In the genomic region with DNA sequence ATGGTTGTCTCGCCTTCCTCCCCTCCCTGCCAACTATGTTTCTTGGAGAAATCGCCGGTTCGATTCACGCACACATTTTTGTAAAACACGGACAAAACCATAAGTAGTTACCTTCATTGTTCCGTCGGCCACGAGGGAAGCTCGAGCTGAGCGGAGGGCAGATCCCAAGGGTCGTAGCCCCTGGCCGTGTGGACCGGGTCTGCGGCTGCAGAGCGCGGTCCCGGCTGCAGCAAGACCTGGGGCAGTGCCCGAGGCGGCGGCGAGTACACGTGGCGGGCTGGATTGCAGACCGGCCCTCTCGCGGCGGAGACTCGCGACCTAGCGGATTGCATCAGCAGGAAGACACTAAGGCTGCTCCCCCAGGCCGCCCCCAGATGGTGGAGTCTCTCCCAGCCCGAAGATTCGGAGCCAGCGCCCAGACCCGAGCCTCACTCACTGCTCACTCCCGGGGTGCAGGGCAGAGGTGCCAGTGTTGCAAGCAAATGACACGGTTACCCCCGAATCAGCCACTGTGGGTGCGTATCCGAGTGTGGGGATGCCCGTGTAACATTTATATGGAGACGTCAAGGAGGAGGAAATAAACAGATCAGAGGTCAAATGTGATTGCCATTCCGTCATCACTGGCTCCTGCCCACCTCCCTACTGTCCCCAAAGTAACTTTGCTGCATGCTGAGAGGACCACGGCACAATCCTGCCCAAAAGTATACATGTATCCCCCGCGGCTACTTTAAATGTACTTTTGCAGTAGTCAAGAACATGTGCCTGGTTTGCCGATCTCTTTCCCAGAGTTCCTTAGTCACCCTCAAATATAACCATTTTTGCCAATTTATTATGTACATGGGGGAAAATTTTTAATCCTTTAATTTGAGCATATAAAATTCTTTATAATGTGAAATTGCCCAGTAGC, we compare ENCODE assay signal across 8 cellular contexts. TPM values are rescaled to one million over a fixed set of nuclear protein-coding genes. Genes with fewer than 3 reads are reported as not detected.
DNase-seq lines count a peak whose midpoint lies in the region; ATAC-seq and TF ChIP-seq lines count a peak whose summit lies in the region.

A gene with protein sequence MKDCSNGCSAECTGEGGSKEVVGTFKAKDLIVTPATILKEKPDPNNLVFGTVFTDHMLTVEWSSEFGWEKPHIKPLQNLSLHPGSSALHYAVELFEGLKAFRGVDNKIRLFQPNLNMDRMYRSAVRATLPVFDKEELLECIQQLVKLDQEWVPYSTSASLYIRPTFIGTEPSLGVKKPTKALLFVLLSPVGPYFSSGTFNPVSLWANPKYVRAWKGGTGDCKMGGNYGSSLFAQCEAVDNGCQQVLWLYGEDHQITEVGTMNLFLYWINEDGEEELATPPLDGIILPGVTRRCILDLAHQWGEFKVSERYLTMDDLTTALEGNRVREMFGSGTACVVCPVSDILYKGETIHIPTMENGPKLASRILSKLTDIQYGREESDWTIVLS (minus strand): TSS at position 286 of the 907 bp plus-strand sequence. CDS start 169 bp downstream, at position 117.

- peaks cover 17% of the 10 kb centered on the region for H3K4me1 ChIP-seq in BE2C

- no peaks in the 10 kb centered on the region for H3K9me3 Mint-ChIP-seq in chondrocyte (ENCODE audit: low read depth)

- H3K36me3 ChIP-seq in BE2C, result peaks cover 24% of the 10 kb centered on the region

- H3K4me3 Mint-ChIP-seq in T-helper 17 cell (peak within 1 kb of the TSS; percentile 90), chondrocyte (ENCODE audit: unreplicated experiment) (peak within 1 kb of the TSS; percentile 97)

- H3K36me3 Mint-ChIP-seq in T-helper 17 cell (ENCODE audit: low read depth) (peaks cover 10% of the 10 kb centered on the region), chondrocyte (ENCODE audit: low read depth) (peaks cover 8% of the 10 kb centered on the region)

- DNase-seq in BE2C (peak; percentile 92), HS-5 (ENCODE audit: low read depth) (peak; percentile 53), T-helper 17 cell (no peak), chondrocyte (ENCODE audit: low spot score) (peak; percentile 96), kidney glomerular epithelial cell (lab: John Stamatoyannopoulos, UW) (peak; percentile 34), NCI-H128 (lab: John Stamatoyannopoulos, UW; ENCODE audit: unreplicated experiment) (no peak)
- peak in 2 of 3 donors; percentile 28 to 39 for DNase-seq in stimulated activated CD4-positive, alpha-beta T cell treated with anti-CD3 and anti-CD28 coated beads, Interleukin-12 subunit alpha, Interleukin-12 subunit beta, amount 100 ng/mL, for 48 hours (ENCODE audit: low read depth in 2 of 3, low spot score in 1 of 3)

- TF ChIP-seq CTCF in BE2C (IDR thresholded peaks at IDR 0.05; ENCODE audit: low read depth, low read length) (peak; percentile 29), chondrocyte (IDR thresholded peaks at IDR 0.05) (peak; percentile 54)

- no peaks in the 10 kb centered on the region for H3K9me3 ChIP-seq in BE2C
- H3K9me3 ChIP-seq in T-helper 17 cell (ENCODE audit: control insufficient read depth, low read length, poor library complexity, severe bottlenecking), result no peaks in the 10 kb centered on the region

- peaks cover 77% of the 10 kb centered on the region for H3K27me3 Mint-ChIP-seq in T-helper 17 cell
- no peaks in the 10 kb centered on the region for H3K27me3 Mint-ChIP-seq in chondrocyte (ENCODE audit: low read depth)

- H3K4me1 Mint-ChIP-seq in T-helper 17 cell (peaks cover 25% of the 10 kb centered on the region), chondrocyte (ENCODE audit: low read depth) (peaks cover 61% of the 10 kb centered on the region)

- no peak within 1 kb of the TSS for H3K27ac Mint-ChIP-seq in T-helper 17 cell
- peak within 1 kb of the TSS; percentile 95 for H3K27ac Mint-ChIP-seq in chondrocyte (ENCODE audit: unreplicated experiment)

- peak; percentile 61 for ATAC-seq in GM19324 (IDR thresholded peaks at IDR 0.05; ENCODE audit: low FRiP score, unreplicated experiment)
- ATAC-seq in T-helper 17 cell, result peak; percentile 62

- no peaks in the 10 kb centered on the region for H3K27me3 ChIP-seq in BE2C

- H3K4me3 ChIP-seq in BE2C (ENCODE audit: low read depth, low read length), result peak within 1 kb of the TSS; percentile 95

RNA-seq across cellular contexts. Expression of the gene that starts here (rescaled TPM):
- polyA plus RNA-seq in BE2C (2012; ENCODE audit: insufficient read depth, insufficient read length, low read depth), result 65.1 TPM
- total RNA-seq in T-helper 17 cell, result 1 to 10 TPM; 1.1 to 1.6 TPM
- 191 to 246 TPM (median 240 TPM) in 3 replicates for total RNA-seq in chondrocyte

Comparison
In these comparisons a context has a peak if more than half of its experiments do, and no peak if none do; other contexts are left out.
1. RNA of the gene that starts here (total RNA-seq): 191 to 246 TPM in chondrocyte; 1.1 to 1.6 TPM in T-helper 17 cell; every median in the first group is over 10 times any median in the second.
2. DNase-seq: peak in BE2C (single experiment), HS-5 (single experiment), chondrocyte (single experiment), kidney glomerular epithelial cell (single experiment) and stimulated activated CD4-positive, alpha-beta T cell treated with anti-CD3 and anti-CD28 coated beads, Interleukin-12 subunit alpha, Interleukin-12 subunit beta, amount 100 ng/mL, for 48 hours (2 of 3); none in T-helper 17 cell (0 of 3) and NCI-H128 (single experiment).